ENCODE assay signal across 22 cellular contexts in genomic region chr13:59472134-59472533, GRCh38.
A peak's percentile ranks its signal among the peaks of the same experiment; 100 is the strongest.
DNase-seq lines count a peak whose midpoint lies in the region; ATAC-seq, FAIRE-seq and TF ChIP-seq lines count a peak whose summit lies in the region.
"Had no signal": no experiment of that assay in that cellular context is flagged by ENCODE, and none has a peak within 500 bp of the region (broad histone marks: within the 10 kb centered on the region; RNA-seq: fewer than 3 reads in every experiment).

No MANE protein-coding gene starts in this region.

- H3K4me2 ChIP-seq in PC-3 (ENCODE audit: low read length): no peak overlapping the region
- H3K4me2 ChIP-seq in astrocyte (ENCODE audit: low read length): no peak overlapping the region
- H3K4me2 ChIP-seq in skeletal muscle satellite cell (ENCODE audit: low read length): peak overlapping the region; percentile 14
- H3K4me2 ChIP-seq: BLaER1 had no signal

- DNase-seq in ELR (ENCODE audit: low read depth): peak; percentile 7
- peak; percentile 72 for DNase-seq in PC-3
- peak; percentile 39 for DNase-seq in astrocyte (ENCODE audit: low read depth)
- no peak for DNase-seq in NK-92 treated with Interleukin-12 subunit alpha and Interleukin-12 subunit beta, amount 100 ng/mL, for 24 hours (lab: John Stamatoyannopoulos, UW)
- no peak for DNase-seq in activated CD4-positive, CD25-positive, alpha-beta regulatory T cell treated with anti-CD3 and anti-CD28 coated beads, Interleukin-2, amount 50 U/mL, for 72 hours
- no peak for DNase-seq in osteocyte (ENCODE audit: extremely low spot score, unreplicated experiment)
- DNase-seq: Caco-2; CD4-positive, alpha-beta T cell; DND-41; GDM1; Karpas-422; MV-4-11; NCI-H1105 treated with DMSO at 0.1 percent for 48 hours; NCI-H1694; NCI-H2081; NCI-H2171 treated with DMSO at 0.1 percent for 48 hours; NCI-H524 treated with DMSO at 0.1 percent for 48 hours; SHP77 had no signal

- TF ChIP-seq CTCF in PC-3 (conservative IDR thresholded peaks at IDR 0.05; ENCODE audit: low read depth, low read length) (no peak), astrocyte (IDR thresholded peaks at IDR 0.05; ENCODE audit: insufficient read depth, low read depth, low read length) (no peak), osteocyte (IDR thresholded peaks at IDR 0.05) (no peak)

- peak; percentile 78 for FAIRE-seq in astrocyte (lab: Jason Lieb, UNC)
- FAIRE-seq: GM18507, H1 had no signal

- H3K36me3 Mint-ChIP-seq in astrocyte (ENCODE audit: low read depth, unreplicated experiment) (no peaks in the 10 kb centered on the region), osteocyte (ENCODE audit: unreplicated experiment) (peaks cover 5% of the 10 kb centered on the region)

- CTCF ChIA-PET in PC-3 (lab: Charles Lee): no interaction called here

- H3K4me3 Mint-ChIP-seq in astrocyte (ENCODE audit: unreplicated experiment) (no peak overlapping the region), osteocyte (ENCODE audit: unreplicated experiment) (no peak overlapping the region)
- H3K4me3 Mint-ChIP-seq: CD4-positive, alpha-beta T cell had no signal

- H3K27ac Mint-ChIP-seq in astrocyte (ENCODE audit: unreplicated experiment) (peak overlapping the region; percentile 6), osteocyte (ENCODE audit: unreplicated experiment) (no peak overlapping the region)
- H3K27ac Mint-ChIP-seq: CD4-positive, alpha-beta T cell had no signal

- H3K79me2 ChIP-seq in PC-3 (ENCODE audit: low read length) (no peaks in the 10 kb centered on the region), astrocyte (ENCODE audit: insufficient read depth, low read length) (no peaks in the 10 kb centered on the region)

- H3K36me3 ChIP-seq in PC-3 (ENCODE audit: low read depth, low read length): no peaks in the 10 kb centered on the region
- H3K36me3 ChIP-seq in astrocyte (ENCODE audit: insufficient read depth, low read length): no peaks in the 10 kb centered on the region
- no peaks in the 10 kb centered on the region for H3K36me3 ChIP-seq in skeletal muscle satellite cell (ENCODE audit: insufficient read depth, low read length)
- H3K36me3 ChIP-seq: BLaER1 had no signal

- H3K27me3 Mint-ChIP-seq in astrocyte (ENCODE audit: low read depth, unreplicated experiment): no peaks in the 10 kb centered on the region
- H3K27me3 Mint-ChIP-seq in osteocyte (ENCODE audit: unreplicated experiment): peaks cover 3% of the 10 kb centered on the region
- H3K27me3 Mint-ChIP-seq: CD4-positive, alpha-beta T cell had no signal

- H3K9me3 Mint-ChIP-seq in astrocyte (ENCODE audit: unreplicated experiment) (peaks cover 3% of the 10 kb centered on the region), osteocyte (ENCODE audit: unreplicated experiment) (peaks cover 17% of the 10 kb centered on the region)

- H3K9me3 ChIP-seq in PC-3 (ENCODE audit: low read length) (no peaks in the 10 kb centered on the region), astrocyte (ENCODE audit: insufficient read depth, low read depth, low read length) (no peaks in the 10 kb centered on the region), skeletal muscle satellite cell (replicated peaks; ENCODE audit: low read length) (no peaks in the 10 kb centered on the region)

- intact Hi-C loops in PC-3 (cut with micrococcal nuclease): loop anchor here (1.0 kb wide), 2 partner anchors 13 to 61 kb away; no protein-coding TSS in a partner anchor

- no peaks in the 10 kb centered on the region for H4K20me1 ChIP-seq in PC-3 (ENCODE audit: low read length)
- no peaks in the 10 kb centered on the region for H4K20me1 ChIP-seq in astrocyte (ENCODE audit: insufficient read depth, low read length)
- H4K20me1 ChIP-seq: BLaER1 had no signal

- H3K4me1 ChIP-seq in PC-3 (ENCODE audit: insufficient read depth, low read length) (peaks cover 17% of the 10 kb centered on the region), astrocyte (ENCODE audit: insufficient read depth, low read length) (no peaks in the 10 kb centered on the region), skeletal muscle satellite cell (ENCODE audit: control insufficient read depth, insufficient read depth, low read length) (peaks cover 6% of the 10 kb centered on the region)
- H3K4me1 ChIP-seq: BLaER1, Caco-2 had no signal

- H2AFZ ChIP-seq in PC-3 (ENCODE audit: low read length) (no peak overlapping the region), astrocyte (ENCODE audit: low read depth, low read length) (no peak overlapping the region)

- H3K27ac ChIP-seq in PC-3 (ENCODE audit: low read length): peak overlapping the region; percentile 58
- no peak overlapping the region for H3K27ac ChIP-seq in astrocyte (ENCODE audit: low read depth, low read length)
- H3K27ac ChIP-seq: BLaER1 had no signal

- no TSS peak for BruUV-seq in PC-3 (replicated peaks; lab: Mats Ljungman, UMichigan)

- H3K9ac ChIP-seq in PC-3 (ENCODE audit: low read length): no peak overlapping the region
- no peak overlapping the region for H3K9ac ChIP-seq in astrocyte (ENCODE audit: low read length)
- no peak overlapping the region for H3K9ac ChIP-seq in skeletal muscle satellite cell (ENCODE audit: low read depth, low read length)
- H3K9ac ChIP-seq: BLaER1 had no signal

- no peaks in the 10 kb centered on the region for H3K9me2 ChIP-seq in PC-3 (replicated peaks; ENCODE audit: low read length)

- H3K4me3 ChIP-seq in PC-3 (ENCODE audit: low read length): no peak overlapping the region
- H3K4me3 ChIP-seq in astrocyte (ENCODE audit: insufficient read depth, low read depth, low read length): no peak overlapping the region
- no peak overlapping the region for H3K4me3 ChIP-seq in skeletal muscle satellite cell (ENCODE audit: low read length)
- H3K4me3 ChIP-seq: BLaER1 had no signal

- H3F3A ChIP-seq in PC-3 (ENCODE audit: low read length, unreplicated experiment): no peaks in the 10 kb centered on the region

- peaks cover 18% of the 10 kb centered on the region for H3K4me1 Mint-ChIP-seq in astrocyte (ENCODE audit: low read depth, unreplicated experiment)
- H3K4me1 Mint-ChIP-seq in osteocyte (ENCODE audit: unreplicated experiment): peaks cover 3% of the 10 kb centered on the region

- POLR2A ChIA-PET in PC-3 (lab: Charles Lee; ENCODE audit: unreplicated experiment): no interaction called here

- peak; percentile 81 for ATAC-seq in PC-3

- H3K27me3 ChIP-seq in PC-3 (ENCODE audit: low read length) (no peaks in the 10 kb centered on the region), astrocyte (ENCODE audit: insufficient read depth, low read length) (no peaks in the 10 kb centered on the region), skeletal muscle satellite cell (ENCODE audit: control insufficient read depth, insufficient read depth, low read length) (no peaks in the 10 kb centered on the region)
- H3K27me3 ChIP-seq: BLaER1 had no signal

Comparison
In these comparisons a context has a peak if more than half of its experiments do, and no peak if none do; other contexts are left out.
1. DNase-seq: peak in ELR (single experiment), PC-3 (single experiment) and astrocyte (single experiment); none in NK-92 treated with Interleukin-12 subunit alpha and Interleukin-12 subunit beta, amount 100 ng/mL, for 24 hours (single experiment), activated CD4-positive, CD25-positive, alpha-beta regulatory T cell treated with anti-CD3 and anti-CD28 coated beads, Interleukin-2, amount 50 U/mL, for 72 hours (single experiment) and osteocyte (single experiment).